19 cellular contexts compared by ENCODE assay signal in the genomic region with DNA sequence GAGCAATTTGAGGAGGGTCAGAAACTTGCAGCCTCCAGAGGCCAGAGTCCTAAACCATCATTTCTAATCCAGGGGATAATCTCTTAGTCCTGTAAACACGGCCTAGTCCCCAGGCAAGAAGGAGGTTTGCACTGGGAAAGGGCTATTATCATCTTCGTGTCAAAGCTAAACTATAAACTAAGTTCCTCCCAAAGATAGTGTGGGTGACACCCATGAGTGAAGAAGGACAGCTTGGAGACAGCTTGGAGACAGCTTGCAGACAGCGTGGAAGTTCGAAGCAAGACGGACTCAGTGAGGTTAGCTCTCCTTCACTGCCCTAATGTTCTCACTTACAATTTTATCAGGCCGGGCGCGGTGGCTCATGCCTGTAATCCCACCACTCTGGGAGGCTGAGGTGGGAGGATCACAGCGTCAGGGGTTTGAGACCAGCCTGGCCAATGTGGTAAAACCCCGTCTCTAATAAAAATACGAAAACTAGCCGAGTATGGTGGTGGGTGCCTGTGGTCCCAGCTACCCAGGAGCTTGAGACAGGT. TPM values are rescaled to one million over a fixed set of nuclear protein-coding genes. Genes with fewer than 3 reads are reported as not detected.
DNase-seq lines count a peak whose midpoint lies in the region; ATAC-seq and TF ChIP-seq lines count a peak whose summit lies in the region.
"Had no signal": no experiment of that assay in that cellular context is flagged by ENCODE, and none has a peak within 500 bp of the region (broad histone marks: within the 10 kb centered on the region; RNA-seq: fewer than 3 reads in every experiment).

No MANE protein-coding gene starts in this region.

- peak; percentile 18 for DNase-seq in colonic mucosa
- DNase-seq in MCF 10A (ENCODE audit: unreplicated experiment): no peak
- DNase-seq in NOMO-1 (lab: John Stamatoyannopoulos, UW; ENCODE audit: unreplicated experiment in 2 of 2): no peak
- DNase-seq in stimulated activated CD4-positive, alpha-beta T cell treated with anti-CD3 and anti-CD28 coated beads, Interleukin-15, amount 100 ng/mL, for 24 hours: no peak
- DNase-seq: activated T-cell treated with anti-CD3 and anti-CD28 coated beads, Interleukin-2, amount 50 U/mL, for 4 hours; amniotic stem cell; cortex of kidney; DMS153; GOT3; NCI-H2029 treated with DMSO at 0.1 percent for 48 hours; NCI-H748 treated with DMSO at 0.1 percent for 48 hours had no signal

- no peaks in the 10 kb centered on the region for H3K27me3 ChIP-seq in ACC112 (ENCODE audit: insufficient read depth, low read length)
- no peaks in the 10 kb centered on the region for H3K27me3 ChIP-seq in colonic mucosa
- no peaks in the 10 kb centered on the region for H3K27me3 ChIP-seq in mucosa of stomach (ENCODE audit: control insufficient read depth, insufficient read depth, low read length)

- CTCF ChIA-PET in MCF 10A (lab: Yijun Ruan, JAX): no interaction called here

- POLR2A ChIA-PET in MCF 10A (lab: Yijun Ruan, JAX): no interaction called here

- H3K27me3 Mint-ChIP-seq in MCF 10A (ENCODE audit: insufficient read depth, unreplicated experiment): no peaks in the 10 kb centered on the region
- H3K27me3 Mint-ChIP-seq: activated CD4-positive, alpha-beta T cell treated with anti-CD3 and anti-CD28 coated beads, Interleukin-2, amount 10 ng/mL, durations not matched to agents 24 days and 14 days; stimulated activated naive CD8-positive, alpha-beta T cell treated with anti-CD3 and anti-CD28 coated beads, Interleukin-15, Interleukin-2, amounts not matched to agents 100 ng/mL and 50 ng/mL, for 24 hours had no signal

- no peaks in the 10 kb centered on the region for H3K9me3 Mint-ChIP-seq in MCF 10A (ENCODE audit: unreplicated experiment)
- H3K9me3 Mint-ChIP-seq: activated CD4-positive, alpha-beta T cell treated with anti-CD3 and anti-CD28 coated beads, Interleukin-2, amount 10 ng/mL, durations not matched to agents 24 days and 14 days; activated T-cell treated with anti-CD3 and anti-CD28 coated beads, Interleukin-2, amount 50 U/mL, for 4 hours; stimulated activated naive CD8-positive, alpha-beta T cell treated with anti-CD3 and anti-CD28 coated beads, Interleukin-15, Interleukin-2, amounts not matched to agents 100 ng/mL and 50 ng/mL, for 24 hours; T-helper 1 cell treated with Interleukin-12 subunit alpha and Interleukin-12 subunit beta and Interleukin-4 antibody, amounts not matched to agents 30 μg/mL and 1 μg/mL, for 36 hours had no signal

- ATAC-seq in HG03354 (IDR thresholded peaks at IDR 0.05; ENCODE audit: poor library complexity, severe bottlenecking, unreplicated experiment): peak; percentile 38
- no peak for ATAC-seq in GM18870 (IDR thresholded peaks at IDR 0.05; ENCODE audit: unreplicated experiment)
- ATAC-seq: activated T-cell treated with anti-CD3 and anti-CD28 coated beads, Interleukin-2, amount 50 U/mL, for 4 hours had no signal

- no peak for TF ChIP-seq CTCF in colonic mucosa (IDR thresholded peaks at IDR 0.05)
- TF ChIP-seq CTCF in MCF 10A (IDR thresholded peaks at IDR 0.05; ENCODE audit: unreplicated experiment): no peak

- no peaks in the 10 kb centered on the region for H3K79me2 ChIP-seq in ACC112 (ENCODE audit: control insufficient read depth, insufficient read depth, low read length, unreplicated experiment)

- H3K36me3 ChIP-seq in ACC112 (ENCODE audit: insufficient read depth, low read length) (no peaks in the 10 kb centered on the region), colonic mucosa (no peaks in the 10 kb centered on the region), mucosa of stomach (ENCODE audit: control insufficient read depth, insufficient read depth, low read length) (no peaks in the 10 kb centered on the region)
- H3K36me3 ChIP-seq: heart right ventricle had no signal

- H3K9ac ChIP-seq in colonic mucosa (ENCODE audit: low read depth in 2 of 2, low read length in 2 of 2): no peak overlapping the region
- peak overlapping the region; percentile 11 for H3K9ac ChIP-seq in mucosa of stomach (ENCODE audit: low read length)

- H3K36me3 Mint-ChIP-seq in MCF 10A (ENCODE audit: insufficient read depth, unreplicated experiment): no peaks in the 10 kb centered on the region

- peak overlapping the region; percentile 64 for H2AFZ ChIP-seq in ACC112 (ENCODE audit: low read length, unreplicated experiment)

- intact Hi-C loops in colonic mucosa (cut with DNase I) (no loop called here), MCF 10A (cut with micrococcal nuclease) (no loop called here)

- BruUV-seq in MCF 10A (replicated peaks; lab: Mats Ljungman, UMichigan): no TSS peak

- no peak overlapping the region for H3K4me3 Mint-ChIP-seq in MCF 10A (ENCODE audit: unreplicated experiment)
- H3K4me3 Mint-ChIP-seq: activated CD4-positive, alpha-beta T cell treated with anti-CD3 and anti-CD28 coated beads, Interleukin-2, amount 10 ng/mL, durations not matched to agents 24 days and 14 days; activated T-cell treated with anti-CD3 and anti-CD28 coated beads, Interleukin-2, amount 50 U/mL, for 4 hours; stimulated activated naive CD8-positive, alpha-beta T cell treated with anti-CD3 and anti-CD28 coated beads, Interleukin-15, Interleukin-2, amounts not matched to agents 100 ng/mL and 50 ng/mL, for 24 hours; T-helper 1 cell treated with Interleukin-12 subunit alpha and Interleukin-12 subunit beta and Interleukin-4 antibody, amounts not matched to agents 30 μg/mL and 1 μg/mL, for 36 hours had no signal

- peaks cover 4% of the 10 kb centered on the region for H3K4me1 Mint-ChIP-seq in MCF 10A (ENCODE audit: insufficient read depth, unreplicated experiment)
- H3K4me1 Mint-ChIP-seq: activated CD4-positive, alpha-beta T cell treated with anti-CD3 and anti-CD28 coated beads, Interleukin-2, amount 10 ng/mL, durations not matched to agents 24 days and 14 days had no signal

- H3K4me3 ChIP-seq in ACC112 (ENCODE audit: low read depth, low read length) (no peak overlapping the region), colonic mucosa (no peak overlapping the region), mucosa of stomach (ENCODE audit: low read length) (peak overlapping the region; percentile 1)

- H3K27ac Mint-ChIP-seq in MCF 10A (ENCODE audit: low read depth, unreplicated experiment): no peak overlapping the region
- H3K27ac Mint-ChIP-seq: activated CD4-positive, alpha-beta T cell treated with anti-CD3 and anti-CD28 coated beads, Interleukin-2, amount 10 ng/mL, durations not matched to agents 24 days and 14 days; stimulated activated naive CD8-positive, alpha-beta T cell treated with anti-CD3 and anti-CD28 coated beads, Interleukin-15, Interleukin-2, amounts not matched to agents 100 ng/mL and 50 ng/mL, for 24 hours; T-helper 1 cell treated with Interleukin-12 subunit alpha and Interleukin-12 subunit beta and Interleukin-4 antibody, amounts not matched to agents 30 μg/mL and 1 μg/mL, for 36 hours had no signal

- no peaks in the 10 kb centered on the region for H3K9me3 ChIP-seq in colonic mucosa
- no peaks in the 10 kb centered on the region for H3K9me3 ChIP-seq in mucosa of stomach (ENCODE audit: control insufficient read depth, low read length)
- H3K9me3 ChIP-seq: heart right ventricle had no signal

- peak overlapping the region; percentile 49; the same call in 1 of the 2 replicates for H3K27ac ChIP-seq in ACC112 (ENCODE audit: low read depth, low read length)
- no peak overlapping the region for H3K27ac ChIP-seq in colonic mucosa
- H3K27ac ChIP-seq: heart right ventricle had no signal

- H3K4me1 ChIP-seq in ACC112 (ENCODE audit: control insufficient read depth, insufficient read depth, low read length, unreplicated experiment) (peaks cover 18% of the 10 kb centered on the region), colonic mucosa (no peaks in the 10 kb centered on the region), mucosa of stomach (ENCODE audit: control insufficient read depth, insufficient read depth, low read length) (peaks cover 30% of the 10 kb centered on the region)

RNA-seq across cellular contexts. Expression of a gene that starts 19.3 kb away (rescaled TPM):
- total RNA-seq in colonic mucosa (10 to 100 TPM; 11.0 to 23.8 TPM), MCF 10A (2022) (7.6 and 12.0 TPM in 2 replicates)

RNA-seq across cellular contexts. Expression of a gene that starts 56.7 kb away (rescaled TPM):
- 10 to 100 TPM; 44.4 to 81.1 TPM for total RNA-seq in colonic mucosa
- total RNA-seq in MCF 10A (2022): 54.9 and 73.4 TPM in 2 replicates
